ENCODE assay signal across 13 cellular contexts in genomic region chr9:107019216-107019615, GRCh38.
DNase-seq lines count a peak whose midpoint lies in the region; ATAC-seq and TF ChIP-seq lines count a peak whose summit lies in the region.
"Had no signal": no experiment of that assay in that cellular context is flagged by ENCODE, and none has a peak within 500 bp of the region (broad histone marks: within the 10 kb centered on the region; RNA-seq: fewer than 3 reads in every experiment).

No MANE protein-coding gene starts in this region.

- H3K9me3 ChIP-seq in mammary epithelial cell (replicated peaks; ENCODE audit: insufficient read depth, low read length) (no peaks in the 10 kb centered on the region), tibial artery (peaks cover 0 to 6% (median 0%) of the 10 kb centered on the region in 3 donors)
- H3K9me3 ChIP-seq: BE2C had no signal

- 62% methylated on average over 3 of the region's 3 CpGs for WGBS in mammary epithelial cell (ENCODE audit: low coverage, missing lambda C conversion rate)

- H3K4me1 ChIP-seq in mammary epithelial cell (ENCODE audit: insufficient read depth, low read length) (peaks cover 4% of the 10 kb centered on the region), tibial artery (peaks cover 0 to 16% (median 4%) of the 10 kb centered on the region in 4 donors)
- H3K4me1 ChIP-seq: BE2C had no signal

- H3K9ac ChIP-seq in mammary epithelial cell (ENCODE audit: insufficient read depth, low read length), result no peak overlapping the region

- DNase-seq in AG08396 (ENCODE audit: low spot score) (peak; percentile 35), HS-5 (ENCODE audit: low read depth) (peak; percentile 45), mammary epithelial cell (peak; percentile 61), kidney glomerular epithelial cell (lab: John Stamatoyannopoulos, UW) (peak; percentile 44), tibial artery (no peak), NCI-H1930 (lab: John Stamatoyannopoulos, UW) (no peak)
- DNase-seq: activated CD4-positive, alpha-beta T cell treated with anti-CD3 and anti-CD28 coated beads, Interleukin-2, amount 50 U/mL, for 4 hours; activated naive CD4-positive, alpha-beta T cell treated with Interleukin-2 at 50 U/mL for 16 hours; BE2C; T-helper 2 cell had no signal

- H3K4me3 ChIP-seq in mammary epithelial cell (replicated peaks in 1 of 3; ENCODE audit: insufficient read depth in 1 of 3, low read depth in 2 of 3, low read length in 3 of 3) (no peak overlapping the region), tibial artery (no peak overlapping the region)

- no peak for ATAC-seq in GM21390 (IDR thresholded peaks at IDR 0.05; ENCODE audit: unreplicated experiment)
- ATAC-seq in GM21737 (IDR thresholded peaks at IDR 0.05; ENCODE audit: unreplicated experiment), result no peak
- ATAC-seq: Panc1 had no signal

- dilution Hi-C loops in mammary epithelial cell (cut with HindIII; ENCODE audit: low sequenced_read_pairs), result no loop called here

- no peaks in the 10 kb centered on the region for H3K79me2 ChIP-seq in mammary epithelial cell (ENCODE audit: insufficient read depth, low read length)

- H3K27me3 ChIP-seq in mammary epithelial cell (ENCODE audit: insufficient read depth, low read length) (no peaks in the 10 kb centered on the region), tibial artery (no peaks in the 10 kb centered on the region)
- H3K27me3 ChIP-seq: BE2C had no signal

- CTCF ChIA-PET in mammary epithelial cell (lab: Charles Lee; ENCODE audit: low non-redundant PET), result no interaction called here

- intact Hi-C loops in mammary epithelial cell (cut with micrococcal nuclease), result no loop called here
- intact Hi-C loops in tibial artery (cut with DNase I; ENCODE audit: low total_unique reads), result no loop called here

- H3K27ac ChIP-seq in mammary epithelial cell (ENCODE audit: insufficient read depth, low read depth, low read length), result no peak overlapping the region
- no peak overlapping the region for H3K27ac ChIP-seq in tibial artery

- no TSS peak for BruUV-seq in mammary epithelial cell (replicated peaks; lab: Mats Ljungman, UMichigan)

- H4K20me1 ChIP-seq in mammary epithelial cell (ENCODE audit: insufficient read depth, low read length), result no peaks in the 10 kb centered on the region

- H3K36me3 ChIP-seq in mammary epithelial cell (ENCODE audit: insufficient read depth, low read length), result no peaks in the 10 kb centered on the region
- no peaks in the 10 kb centered on the region for H3K36me3 ChIP-seq in tibial artery
- H3K36me3 ChIP-seq: BE2C had no signal

- TF ChIP-seq CTCF in mammary epithelial cell (conservative IDR thresholded peaks at IDR 0.05 in 1 of 2, IDR thresholded peaks at IDR 0.05 in 1 of 2; ENCODE audit: extremely low read depth in 1 of 2, insufficient read depth in 1 of 2, low read depth in 1 of 2, low read length in 2 of 2) (no peak), tibial artery (IDR thresholded peaks at IDR 0.05) (no peak)

- no peak overlapping the region for H2AFZ ChIP-seq in mammary epithelial cell (ENCODE audit: low read depth, low read length)

- in situ Hi-C loops in mammary epithelial cell (cut with MboI; ENCODE audit: low sequenced_read_pairs in 2 of 2), result no loop called here

- no peak overlapping the region for H3K4me2 ChIP-seq in mammary epithelial cell (ENCODE audit: insufficient read depth, low read depth, low read length)

Comparison
In these comparisons a context has a peak if more than half of its experiments do, and no peak if none do; other contexts are left out.
1. DNase-seq: peak in AG08396 (single experiment), HS-5 (single experiment), mammary epithelial cell (single experiment) and kidney glomerular epithelial cell (single experiment); none in tibial artery (0 of 2) and NCI-H1930 (0 of 2).